8 cellular contexts compared by ENCODE assay signal in the genomic region with DNA sequence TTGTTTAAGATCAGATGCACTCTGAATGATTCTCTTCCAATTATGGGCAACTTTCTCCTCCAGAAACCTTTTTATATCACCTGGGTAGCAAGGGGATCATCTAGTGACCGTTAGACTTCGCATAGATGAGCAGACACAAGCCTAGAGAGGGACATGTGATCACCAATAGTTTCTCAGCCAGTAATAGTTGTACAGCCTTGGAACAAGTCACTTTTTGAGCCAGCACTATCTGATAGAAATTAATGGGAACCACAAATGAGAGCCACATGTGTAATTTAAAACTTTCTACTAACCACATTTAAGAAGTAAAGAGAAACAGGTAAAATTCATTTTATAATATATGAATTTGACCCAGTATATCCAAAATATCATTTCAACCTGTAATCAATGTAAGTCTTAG. TPM values are rescaled to one million over a fixed set of nuclear protein-coding genes. Genes with fewer than 3 reads are reported as not detected.
DNase-seq lines count a peak whose midpoint lies in the region; ATAC-seq and TF ChIP-seq lines count a peak whose summit lies in the region.

No MANE protein-coding gene starts in this region.

- peak overlapping the region; percentile 93 for H2AFZ ChIP-seq in Loucy (ENCODE audit: low read length)
- H2AFZ ChIP-seq in neural progenitor cell (replicated peaks): peak overlapping the region; percentile 84

- ATAC-seq in CD4-positive, alpha-beta T cell (ENCODE audit: poor library complexity): no peak
- no peak for ATAC-seq in GM19463 (IDR thresholded peaks at IDR 0.05; ENCODE audit: unreplicated experiment)

- H3K4me2 ChIP-seq in Loucy (ENCODE audit: low read depth, low read length, poor library complexity, severe bottlenecking): peak overlapping the region; percentile 79
- H3K4me2 ChIP-seq in neural progenitor cell: peak overlapping the region; percentile 77

- H3K36me3 Mint-ChIP-seq in CD4-positive, alpha-beta T cell (ENCODE audit: low read depth): peaks cover 25% of the 10 kb centered on the region
- H3K36me3 Mint-ChIP-seq in neural progenitor cell: no peaks in the 10 kb centered on the region

- no peak overlapping the region for H3K27ac ChIP-seq in CD4-positive, alpha-beta T cell (ENCODE audit: low read depth, low read length)
- no peak overlapping the region for H3K27ac ChIP-seq in colonic mucosa
- H3K27ac ChIP-seq in neural progenitor cell: no peak overlapping the region

- intact Hi-C loops in CD4-positive, alpha-beta T cell (cut with DNase I, micrococcal nuclease): loop anchor here in 1 of 2 experiments (5.0 to 10.0 kb wide), 5 partner anchors 406 to 1628 kb away; a partner anchor contains a TSS
- intact Hi-C loops in colonic mucosa (cut with DNase I): no loop called here

- H3K4me1 ChIP-seq in Loucy (ENCODE audit: insufficient read depth, low read length, poor library complexity, severe bottlenecking) (peaks cover 29% of the 10 kb centered on the region), colonic mucosa (no peaks in the 10 kb centered on the region), neural progenitor cell (peaks cover 6% of the 10 kb centered on the region)

- H3K4me3 ChIP-seq in Loucy (ENCODE audit: low read length, poor library complexity, severe bottlenecking) (peak overlapping the region; percentile 97), colonic mucosa (peak overlapping the region; percentile 78), neural progenitor cell (peak overlapping the region; percentile 80)

- H4K20me1 ChIP-seq in Loucy (ENCODE audit: insufficient read depth, low read length, poor library complexity, severe bottlenecking) (peaks cover 15% of the 10 kb centered on the region), neural progenitor cell (ENCODE audit: low read depth) (peaks cover 6% of the 10 kb centered on the region)

- H3F3A ChIP-seq in Loucy (ENCODE audit: low read depth): no peaks in the 10 kb centered on the region
- no peaks in the 10 kb centered on the region for H3F3A ChIP-seq in neural progenitor cell (ENCODE audit: low read depth)

- H3K36me3 ChIP-seq in Loucy (ENCODE audit: insufficient read depth, low read length) (no peaks in the 10 kb centered on the region), colonic mucosa (no peaks in the 10 kb centered on the region), neural progenitor cell (no peaks in the 10 kb centered on the region)

- H3K4me3 Mint-ChIP-seq in CD4-positive, alpha-beta T cell: peak overlapping the region; percentile 96
- H3K4me3 Mint-ChIP-seq in neural progenitor cell: peak overlapping the region; percentile 97

- CTCF ChIA-PET in CD4-positive, alpha-beta T cell (lab: Charles Lee): no interaction called here

- H3K9me2 ChIP-seq in Loucy (replicated peaks; ENCODE audit: low read depth, low read length): no peaks in the 10 kb centered on the region

- peak overlapping the region; percentile 91 for H3K27ac Mint-ChIP-seq in CD4-positive, alpha-beta T cell
- H3K27ac Mint-ChIP-seq in neural progenitor cell: no peak overlapping the region

- H3K9me3 ChIP-seq in CD4-positive, alpha-beta T cell (ENCODE audit: control insufficient read depth, low read length): no peaks in the 10 kb centered on the region
- no peaks in the 10 kb centered on the region for H3K9me3 ChIP-seq in Loucy (ENCODE audit: insufficient read depth, low read depth, low read length)
- no peaks in the 10 kb centered on the region for H3K9me3 ChIP-seq in colonic mucosa
- H3K9me3 ChIP-seq in neural progenitor cell (ENCODE audit: low read depth): no peaks in the 10 kb centered on the region

- H3K79me2 ChIP-seq in Loucy (ENCODE audit: insufficient read depth, low read length): peaks cover 38% of the 10 kb centered on the region
- peaks cover 38% of the 10 kb centered on the region for H3K79me2 ChIP-seq in neural progenitor cell (ENCODE audit: low read depth)

- DNase-seq in CD4-positive, alpha-beta T cell: no peak
- DNase-seq in colonic mucosa: no peak
- DNase-seq in neural progenitor cell (ENCODE audit: low spot score): no peak
- no peak for DNase-seq in activated gamma-delta T cell treated with Interleukin-2 at 50 U/mL for 16 hours
- no peak for DNase-seq in HuH-7.5 (ENCODE audit: low spot score)
- no peak for DNase-seq in COLO668 (lab: John Stamatoyannopoulos, UW; ENCODE audit: unreplicated experiment)

- no peak for TF ChIP-seq CTCF in CD4-positive, alpha-beta T cell (IDR thresholded peaks at IDR 0.05)
- TF ChIP-seq CTCF in Loucy (conservative IDR thresholded peaks at IDR 0.05; ENCODE audit: low read length): no peak
- no peak for TF ChIP-seq CTCF in colonic mucosa (IDR thresholded peaks at IDR 0.05)
- no peak for TF ChIP-seq CTCF in neural progenitor cell (IDR thresholded peaks at IDR 0.05)

- peaks cover 44% of the 10 kb centered on the region for H3K4me1 Mint-ChIP-seq in CD4-positive, alpha-beta T cell (ENCODE audit: low read depth)
- H3K4me1 Mint-ChIP-seq in neural progenitor cell: peaks cover 14% of the 10 kb centered on the region

- no peaks in the 10 kb centered on the region for H3K9me3 Mint-ChIP-seq in CD4-positive, alpha-beta T cell
- no peaks in the 10 kb centered on the region for H3K9me3 Mint-ChIP-seq in neural progenitor cell

- peaks cover 16% of the 10 kb centered on the region for H3K27me3 ChIP-seq in CD4-positive, alpha-beta T cell (ENCODE audit: control insufficient read depth, insufficient read depth, low read length)
- H3K27me3 ChIP-seq in Loucy (ENCODE audit: insufficient read depth, low read length, poor library complexity, severe bottlenecking): no peaks in the 10 kb centered on the region
- H3K27me3 ChIP-seq in colonic mucosa: peaks cover 6% of the 10 kb centered on the region
- H3K27me3 ChIP-seq in neural progenitor cell: peaks cover 34% of the 10 kb centered on the region

- POLR2A ChIA-PET in CD4-positive, alpha-beta T cell (lab: Charles Lee): no interaction called here

- peaks cover 9% of the 10 kb centered on the region for H3K27me3 Mint-ChIP-seq in CD4-positive, alpha-beta T cell
- peaks cover 12% of the 10 kb centered on the region for H3K27me3 Mint-ChIP-seq in neural progenitor cell (ENCODE audit: insufficient read depth, low read depth)

- H3K9ac ChIP-seq in Loucy (ENCODE audit: low read depth, low read length, poor library complexity, severe bottlenecking) (peak overlapping the region; percentile 22), colonic mucosa (ENCODE audit: low read depth in 2 of 2, low read length in 2 of 2) (no peak overlapping the region), neural progenitor cell (no peak overlapping the region)

RNA-seq across cellular contexts. Expression of a gene that starts 0.6 kb away (rescaled TPM):
- 10 to 100 TPM; 31.1 to 33.4 TPM for total RNA-seq in CD4-positive, alpha-beta T cell
- 10 to 100 TPM; 36.6 to 50.7 TPM for total RNA-seq in colonic mucosa
- 44.7 and 54.5 TPM in 2 replicates for total RNA-seq in neural progenitor cell (ENCODE audit: low replicate concordance)
